8 cellular contexts compared by ENCODE assay signal in the genomic region with DNA sequence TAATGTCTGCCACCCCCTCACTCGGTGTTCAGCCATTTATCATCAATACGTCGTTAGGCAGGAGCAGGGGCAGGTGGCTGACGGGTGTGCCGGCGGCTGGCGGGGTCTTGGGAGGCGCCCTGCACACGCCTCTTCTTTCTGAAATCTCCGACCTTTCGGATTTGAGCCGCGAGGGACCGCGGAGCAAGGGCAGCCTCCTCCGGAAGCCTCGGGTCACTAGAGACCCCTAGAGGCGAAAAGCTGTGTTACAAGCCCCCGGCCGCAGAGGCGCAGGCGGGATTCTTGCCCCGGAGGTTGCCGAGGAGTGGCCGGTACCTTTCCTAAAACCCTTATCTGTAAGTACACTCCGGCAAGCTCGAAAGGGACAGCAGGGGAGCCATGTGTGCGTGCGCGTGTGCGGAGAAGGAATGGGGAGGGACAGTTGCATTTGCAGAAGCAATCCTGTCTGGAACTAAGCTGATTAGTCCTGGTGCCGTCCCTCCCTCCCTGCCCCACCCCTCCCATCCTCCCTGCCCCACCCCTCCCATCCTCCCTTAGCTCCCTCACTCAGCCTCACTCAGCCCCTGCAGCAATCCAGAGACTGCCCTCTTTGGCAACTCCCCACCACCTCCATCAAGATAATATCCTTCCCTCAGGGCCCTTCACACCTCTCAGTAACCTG. TPM values are rescaled to one million over a fixed set of nuclear protein-coding genes. Genes with fewer than 3 reads are reported as not detected.
DNase-seq lines count a peak whose midpoint lies in the region; ATAC-seq and TF ChIP-seq lines count a peak whose summit lies in the region.

No MANE protein-coding gene starts in this region.

- H3K27me3 ChIP-seq in esophagus muscularis mucosa: peaks cover 0 to 38% (median 0%) of the 10 kb centered on the region in 4 donors
- no peaks in the 10 kb centered on the region for H3K27me3 ChIP-seq in naive thymus-derived CD4-positive, alpha-beta T cell (ENCODE audit: control insufficient read depth in 2 of 2, insufficient read depth in 2 of 2, low read length in 2 of 2)

- H3K27ac ChIP-seq in esophagus muscularis mucosa (replicated peaks in 1 of 4): no peak overlapping the region
- no peak overlapping the region for H3K27ac ChIP-seq in naive thymus-derived CD4-positive, alpha-beta T cell (ENCODE audit: low read depth, low read length)

- TF ChIP-seq CTCF in WI38 (IDR thresholded peaks at IDR 0.05; ENCODE audit: low read depth, low read length) (peak; percentile 82), esophagus muscularis mucosa (IDR thresholded peaks at IDR 0.05) (peak; percentile 67 to 89 (median 76)), type B pancreatic cell (conservative IDR thresholded peaks at IDR 0.05) (peak; percentile 93)

- peaks cover 0 to 21% (median 13%) of the 10 kb centered on the region in 4 donors for H3K4me1 ChIP-seq in esophagus muscularis mucosa
- H3K4me1 ChIP-seq in naive thymus-derived CD4-positive, alpha-beta T cell (ENCODE audit: control insufficient read depth in 2 of 2, insufficient read depth in 2 of 2, low read length in 2 of 2): no peaks in the 10 kb centered on the region

- WGBS in esophagus muscularis mucosa: 2% methylated on average over 15 of the region's 32 CpGs

- H3K4me3 Mint-ChIP-seq in naive thymus-derived CD4-positive, alpha-beta T cell: peak overlapping the region; percentile 25 to 76 (median 58)
- peak overlapping the region; percentile 84 for H3K4me3 Mint-ChIP-seq in type B pancreatic cell

- POLR2A ChIA-PET in naive thymus-derived CD4-positive, alpha-beta T cell (lab: Charles Lee): no interaction called here

- H3K27me3 Mint-ChIP-seq in naive thymus-derived CD4-positive, alpha-beta T cell: peaks cover 25 to 49% (median 38%) of the 10 kb centered on the region in 5 donors
- peaks cover 51% of the 10 kb centered on the region for H3K27me3 Mint-ChIP-seq in type B pancreatic cell

- peaks cover 0 to 8% (median 0%) of the 10 kb centered on the region in 11 donors for H3K9me3 Mint-ChIP-seq in naive thymus-derived CD4-positive, alpha-beta T cell
- H3K9me3 Mint-ChIP-seq in type B pancreatic cell: peaks cover 9% of the 10 kb centered on the region

- H3K36me3 ChIP-seq in esophagus muscularis mucosa: no peaks in the 10 kb centered on the region
- H3K36me3 ChIP-seq in naive thymus-derived CD4-positive, alpha-beta T cell (ENCODE audit: control insufficient read depth in 2 of 3, insufficient read depth in 3 of 3, low read length in 3 of 3): no peaks in the 10 kb centered on the region

- CTCF ChIA-PET in naive thymus-derived CD4-positive, alpha-beta T cell (lab: Charles Lee): no interaction called here

- intact Hi-C loops in esophagus muscularis mucosa (cut with DNase I): loop anchor here (5.0 to 10.0 kb wide), 2 partner anchors 284 to 763 kb away; no protein-coding TSS in a partner anchor
- intact Hi-C loops in naive thymus-derived CD4-positive, alpha-beta T cell (cut with micrococcal nuclease): loop anchor here in 1 of 2 donors (5.0 kb wide), 1 partner anchor 284 kb away; no protein-coding TSS in a partner anchor

- DNase-seq in C1 segment of cervical spinal cord (lab: John Stamatoyannopoulos, UW) (peak in 13 of 14 donors; percentile 28 to 73 (median 48)), NCI-H187 (lab: John Stamatoyannopoulos, UW) (peak; percentile 73 to 77), esophagus muscularis mucosa (ENCODE audit: extremely low spot score) (no peak), type B pancreatic cell (ENCODE audit: extremely low spot score, unreplicated experiment) (peak; percentile 86)
- DNase-seq in naive thymus-derived CD4-positive, alpha-beta T cell: peak in 2 of 9 donors; percentile 0 to 45

- no peaks in the 10 kb centered on the region for H3K36me3 Mint-ChIP-seq in naive thymus-derived CD4-positive, alpha-beta T cell
- no peaks in the 10 kb centered on the region for H3K36me3 Mint-ChIP-seq in type B pancreatic cell

- no peaks in the 10 kb centered on the region for H3K9me3 ChIP-seq in esophagus muscularis mucosa
- H3K9me3 ChIP-seq in naive thymus-derived CD4-positive, alpha-beta T cell (ENCODE audit: control insufficient read depth in 2 of 3, low read length in 3 of 3): no peaks in the 10 kb centered on the region

- H3K4me3 ChIP-seq in WI38 (ENCODE audit: low read depth, low read length): peak overlapping the region; percentile 16
- peak overlapping the region; percentile 5 to 49 (median 26) for H3K4me3 ChIP-seq in esophagus muscularis mucosa
- no peak overlapping the region for H3K4me3 ChIP-seq in naive thymus-derived CD4-positive, alpha-beta T cell (ENCODE audit: low read length)

- no peak overlapping the region for H3K27ac Mint-ChIP-seq in naive thymus-derived CD4-positive, alpha-beta T cell
- peak overlapping the region; percentile 79 for H3K27ac Mint-ChIP-seq in type B pancreatic cell

- no peak for TF ChIP-seq POLR2A in esophagus muscularis mucosa (IDR thresholded peaks at IDR 0.05; ENCODE audit: low read depth)

- ATAC-seq in GM18867 (IDR thresholded peaks at IDR 0.05; ENCODE audit: unreplicated experiment) (peak; percentile 94), HG03025 (IDR thresholded peaks at IDR 0.05; ENCODE audit: low FRiP score, unreplicated experiment) (peak; percentile 97)
- ATAC-seq in naive thymus-derived CD4-positive, alpha-beta T cell: peak; percentile 34

- no peak for TF ChIP-seq EP300 in esophagus muscularis mucosa (IDR thresholded peaks at IDR 0.05)

- H3K4me1 Mint-ChIP-seq in naive thymus-derived CD4-positive, alpha-beta T cell: peaks cover 7 to 16% (median 11%) of the 10 kb centered on the region in 7 donors
- peaks cover 18% of the 10 kb centered on the region for H3K4me1 Mint-ChIP-seq in type B pancreatic cell (ENCODE audit: unreplicated experiment)

RNA-seq across cellular contexts. Expression of a gene that starts 11.0 kb away (rescaled TPM):
- total RNA-seq in esophagus muscularis mucosa (1 to 10 TPM in 1 of 4 donors, under 1 TPM in 3; 0.42 to 1.7 (median 0.70) TPM), type B pancreatic cell (ENCODE audit: low replicate concordance) (22.7 and 23.7 TPM in 2 replicates)
- total RNA-seq in naive thymus-derived CD4-positive, alpha-beta T cell: not detected
- polyA plus RNA-seq in naive thymus-derived CD4-positive, alpha-beta T cell: not detected

RNA-seq across cellular contexts. Expression of a gene that starts 17.2 kb away (rescaled TPM):
- total RNA-seq in esophagus muscularis mucosa (1 to 10 TPM; 1.2 to 2.2 (median 1.6) TPM), type B pancreatic cell (ENCODE audit: low replicate concordance) (1.8 and 24.9 TPM in 2 replicates)
- total RNA-seq in naive thymus-derived CD4-positive, alpha-beta T cell: under 1 TPM in 1 of 5 experiments, not detected in 4; 0.07 TPM
- polyA plus RNA-seq in naive thymus-derived CD4-positive, alpha-beta T cell: not detected

Comparison
In these comparisons a context has a peak if more than half of its experiments do, and no peak if none do; other contexts are left out.
1. ATAC-seq: peak in every context shown above with its lines; median percentile 97 in HG03025; 94 in GM18867; 34 in naive thymus-derived CD4-positive, alpha-beta T cell.